ENCODE assay signal across 8 cellular contexts in the genomic region with DNA sequence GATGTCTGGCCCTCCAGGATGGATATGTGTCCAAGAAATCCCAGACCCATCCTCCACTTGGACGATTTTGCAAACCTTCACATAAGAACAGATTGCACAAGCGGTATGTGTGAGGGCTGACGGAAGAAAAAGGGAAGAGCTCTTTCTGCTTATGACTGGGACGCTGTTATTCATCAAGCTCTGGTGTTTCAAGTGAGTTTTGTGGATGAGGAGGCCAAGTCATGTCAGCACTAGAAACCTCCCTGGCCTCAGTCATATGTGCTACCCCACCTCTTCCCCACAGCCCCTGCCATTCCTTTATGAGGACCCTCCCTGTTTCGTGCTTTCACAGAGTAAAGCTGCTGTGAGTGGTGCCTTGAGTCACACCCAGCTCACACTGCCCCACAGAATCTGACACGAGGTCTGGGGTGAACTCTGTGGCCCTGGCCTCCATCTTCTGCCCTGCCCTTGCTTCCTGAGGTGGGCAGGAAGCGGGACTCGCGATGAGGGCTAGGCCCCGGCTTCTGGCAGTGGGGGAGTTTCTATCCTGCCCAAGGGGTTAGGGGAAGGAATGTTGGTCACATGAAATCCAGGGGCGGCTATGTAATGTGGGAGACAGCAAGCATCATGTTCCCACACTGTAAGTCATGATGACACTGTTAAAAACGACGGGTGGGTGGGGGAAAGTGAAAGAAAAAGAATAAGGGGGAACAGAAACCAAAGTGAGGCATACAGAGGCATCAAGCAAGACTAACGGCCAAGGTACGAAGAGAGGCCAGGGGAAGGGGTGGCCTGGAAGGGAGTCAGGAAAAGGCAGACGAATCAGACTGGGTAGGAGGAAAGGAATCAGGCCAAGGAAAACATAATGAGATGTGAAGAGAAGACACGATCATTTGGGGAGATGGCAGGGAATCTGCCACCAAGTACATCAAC.
DNase-seq lines count a peak whose midpoint lies in the region; ATAC-seq and TF ChIP-seq lines count a peak whose summit lies in the region.

No MANE protein-coding gene starts in this region.

- TF ChIP-seq CTCF in body of pancreas (IDR thresholded peaks at IDR 0.05) (no peak), testis (IDR thresholded peaks at IDR 0.05) (no peak)

- peak overlapping the region; percentile 88 to 97 (median 94) for H3K27ac Mint-ChIP-seq in naive B cell

- H3K4me3 Mint-ChIP-seq in naive B cell: peak overlapping the region; percentile 17 to 90 (median 62)

- H3K27me3 ChIP-seq in body of pancreas (no peaks in the 10 kb centered on the region), testis (no peaks in the 10 kb centered on the region)

- H3K4me1 ChIP-seq in body of pancreas (no peaks in the 10 kb centered on the region), testis (no peaks in the 10 kb centered on the region)

- H3K27me3 Mint-ChIP-seq in naive B cell: no peaks in the 10 kb centered on the region

- intact Hi-C loops in body of pancreas (cut with DNase I): no loop called here
- intact Hi-C loops in testis (cut with DNase I; ENCODE audit: low total_unique reads): no loop called here

- H3K9me3 Mint-ChIP-seq in naive B cell: peaks cover 0 to 5% (median 0%) of the 10 kb centered on the region in 7 donors

- TF ChIP-seq POLR2A in GM18505 (IDR thresholded peaks at IDR 0.05; ENCODE audit: borderline replicate concordance, extremely low read depth, insufficient read depth, insufficient read length): peak; percentile 48
- TF ChIP-seq POLR2A in body of pancreas (IDR thresholded peaks at IDR 0.05): peak in 1 of 3 donors; percentile 15
- TF ChIP-seq POLR2A in testis (IDR thresholded peaks at IDR 0.05): no peak

- WGBS in body of pancreas, 2 donors: 62 to 77% methylated on average over 13 to 17 of the region's 17 CpGs
- 57 to 67% methylated on average over 16 to 17 of the region's 17 CpGs for WGBS in testis, 2 donors

- H3K4me3 ChIP-seq in body of pancreas (no peak overlapping the region), testis (no peak overlapping the region)

- peaks cover 27 to 33% (median 29%) of the 10 kb centered on the region in 3 donors for H3K4me1 Mint-ChIP-seq in naive B cell

- peak; percentile 56 for DNase-seq in RPMI7951 (ENCODE audit: low read depth)
- DNase-seq in body of pancreas: peak in 2 of 4 donors; percentile 8 to 59
- DNase-seq in naive B cell: peak; percentile 62
- DNase-seq in testis: peak; percentile 33
- DNase-seq in NCI-H2081 treated with DMSO at 0.1 percent for 48 hours (lab: John Stamatoyannopoulos, UW): no peak
- DNase-seq in NCI-H1048 (lab: John Stamatoyannopoulos, UW): no peak

- H3K36me3 Mint-ChIP-seq in naive B cell: peaks cover 0 to 8% of the 10 kb centered on the region in 2 donors

- no peaks in the 10 kb centered on the region for H3K36me3 ChIP-seq in body of pancreas (replicated peaks in 1 of 2; ENCODE audit: insufficient read depth in 1 of 2, low read depth in 2 of 2)
- H3K36me3 ChIP-seq in testis (ENCODE audit: low read depth, missing control alignments): no peaks in the 10 kb centered on the region

- ATAC-seq in GM18505 (IDR thresholded peaks at IDR 0.05; ENCODE audit: unreplicated experiment) (peak; percentile 58), HG02759 (IDR thresholded peaks at IDR 0.05; ENCODE audit: unreplicated experiment) (peak; percentile 62), body of pancreas (peak; percentile 49), naive B cell (ENCODE audit: low read depth in 2 of 2) (peak; percentile 91)

- H3K27ac ChIP-seq in body of pancreas (peak overlapping the region in 2 of 4 donors; percentile 39 to 76), testis (peak overlapping the region; percentile 36 to 43)

- H3K9me3 ChIP-seq in body of pancreas (no peaks in the 10 kb centered on the region), testis (no peaks in the 10 kb centered on the region)

Comparison
In these comparisons a context has a peak if more than half of its experiments do, and no peak if none do; other contexts are left out.
1. DNase-seq: peak in RPMI7951 (single experiment), naive B cell (single experiment) and testis (single experiment); none in NCI-H2081 treated with DMSO at 0.1 percent for 48 hours (single experiment) and NCI-H1048 (single experiment).
2. Peak in every context shown above with its lines, with median percentiles within 50 percentile points of each other: ATAC-seq.